2 cellular contexts compared by ENCODE assay signal in genomic region chr1:234597894-234598293, GRCh38.
A peak's percentile ranks its signal among the peaks of the same experiment; 100 is the strongest.
TF ChIP-seq lines count a peak whose summit lies in the region.

No MANE protein-coding gene starts in this region.

TF ChIP-seq in Ishikawa, 13 proteins besides CTCF, POLR2A, EP300 and RAD21 (continued from another document):
- TF ChIP-seq REST (IDR thresholded peaks at IDR 0.05; ENCODE audit: low read depth), result no peak
- TF ChIP-seq CEBPB (IDR thresholded peaks at IDR 0.05), result no peak

TF ChIP-seq in K562, 482 proteins besides CTCF, POLR2A, EP300 and RAD21 (continued from another document):
- peak; percentile 30 for TF ChIP-seq DACH1 (IDR thresholded peaks at IDR 0.05; ENCODE audit: partially characterized antibody)
- TF ChIP-seq THAP7 (CRISPR knock-in tag; IDR thresholded peaks at IDR 0.05), result no peak
- TF ChIP-seq DEAF1 (CRISPR knock-in tag; IDR thresholded peaks at IDR 0.05), result peak; percentile 74
- 0 out of 2 replicates have a peak, but pooled peaks have one; percentile 19 for TF ChIP-seq AFF4 (CRISPR knock-in tag; IDR thresholded peaks at IDR 0.05)
- no peak for TF ChIP-seq MEF2D (tag; conservative IDR thresholded peaks at IDR 0.05; ENCODE audit: low read depth)
- no peak for TF ChIP-seq ATF3 (IDR thresholded peaks at IDR 0.05)
- TF ChIP-seq ATF3 (CRISPR knock-in tag; conservative IDR thresholded peaks at IDR 0.05), result no peak
- TF ChIP-seq SOX6 (IDR thresholded peaks at IDR 0.05), result 0 out of 2 replicates have a peak, but pooled peaks have one; percentile 19
- TF ChIP-seq ZNF644 (tag; IDR thresholded peaks at IDR 0.05; ENCODE audit: low read depth), result no peak
- TF ChIP-seq DIDO1 (tag; IDR thresholded peaks at IDR 0.05; ENCODE audit: low read depth), result no peak
- TF ChIP-seq TCF7L2 (IDR thresholded peaks at IDR 0.05; ENCODE audit: low read depth, low read length), result no peak
- no peak for TF ChIP-seq GABPB2 (CRISPR knock-in tag; conservative IDR thresholded peaks at IDR 0.05)
- no peak for TF ChIP-seq LEF1 (IDR thresholded peaks at IDR 0.05)
- peak in 1 of 2 experiments; percentile 25 for TF ChIP-seq AFF1 (IDR thresholded peaks at IDR 0.05; ENCODE audit: low read depth in 1 of 2, partially characterized antibody in 2 of 2)
- peak; percentile 22; the same call in 1 of the 2 replicates for TF ChIP-seq ZNF24 (IDR thresholded peaks at IDR 0.05)
- peak; percentile 58 for TF ChIP-seq SMC3 (conservative IDR thresholded peaks at IDR 0.05; ENCODE audit: insufficient read depth, low read depth, low read length)
- no peak for TF ChIP-seq JUND (IDR thresholded peaks at IDR 0.05; ENCODE audit: borderline replicate concordance, low read depth, low read length)
- no peak for TF ChIP-seq JUND (tag; IDR thresholded peaks at IDR 0.05; ENCODE audit: borderline replicate concordance, low read depth, low read length)
- no peak for TF ChIP-seq PPARD (CRISPR knock-in tag; IDR thresholded peaks at IDR 0.05)
- TF ChIP-seq NFE2 (IDR thresholded peaks at IDR 0.05; ENCODE audit: low read depth), result no peak
- no peak for TF ChIP-seq CXXC5 (CRISPR knock-in tag; IDR thresholded peaks at IDR 0.05)
- no peak for TF ChIP-seq ASH1L (IDR thresholded peaks at IDR 0.05; ENCODE audit: borderline replicate concordance, low read depth, partially characterized antibody)
- TF ChIP-seq TARDBP (IDR thresholded peaks at IDR 0.05), result no peak
- TF ChIP-seq HDAC6 (IDR thresholded peaks at IDR 0.05; ENCODE audit: low read depth, low read length), result no peak
- 0 out of 2 replicates have a peak, but pooled peaks have one; percentile 27 for TF ChIP-seq ATF7 (IDR thresholded peaks at IDR 0.05)
- TF ChIP-seq ZNF253 (CRISPR knock-in tag; conservative IDR thresholded peaks at IDR 0.05), result no peak
- TF ChIP-seq CUX1 (CRISPR knock-in tag; IDR thresholded peaks at IDR 0.05), result no peak
- TF ChIP-seq RCOR1 (IDR thresholded peaks at IDR 0.05; ENCODE audit: borderline replicate concordance in 1 of 2, low read depth in 2 of 2, low read length in 2 of 2), result 0 out of 4 replicates have a peak, but pooled peaks of 1 of the 2 experiments have one; percentile 6
- 0 out of 2 replicates have a peak, but pooled peaks have one; percentile 32 for TF ChIP-seq ZNF384 (IDR thresholded peaks at IDR 0.05; ENCODE audit: low read depth, low read length)
- TF ChIP-seq ZNF76 (CRISPR knock-in tag; IDR thresholded peaks at IDR 0.05; ENCODE audit: borderline replicate concordance), result no peak
- TF ChIP-seq FOXM1 (IDR thresholded peaks at IDR 0.05; ENCODE audit: low read depth), result peak; percentile 18; the same call in 1 of the 2 replicates
- no peak for TF ChIP-seq FOXM1 (CRISPR knock-in tag; IDR thresholded peaks at IDR 0.05; ENCODE audit: low read depth)
- TF ChIP-seq BDP1 (IDR thresholded peaks at IDR 0.05; ENCODE audit: insufficient read depth, insufficient read length), result no peak
